ENCODE assay signal across 25 cellular contexts in the genomic region with DNA sequence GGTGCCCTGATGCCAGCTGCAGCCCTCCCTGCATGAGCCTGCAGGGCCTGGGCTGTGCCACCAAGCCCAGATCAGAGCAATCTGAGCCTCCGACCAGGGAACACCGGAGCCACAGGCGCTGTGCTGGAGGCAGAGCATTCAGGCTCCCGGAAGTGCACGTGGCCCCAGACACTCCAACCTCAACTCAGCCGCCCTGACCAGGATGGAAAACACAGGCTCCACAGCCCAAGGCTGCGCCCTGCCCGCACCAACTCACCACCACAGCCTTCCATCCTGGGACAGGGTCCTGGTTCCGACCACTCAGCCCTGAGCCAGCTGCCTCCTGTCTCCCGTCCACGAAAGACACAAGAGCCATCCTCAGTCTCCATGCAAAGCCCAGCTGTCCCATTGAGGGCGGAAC. TPM values are rescaled to one million over a fixed set of nuclear protein-coding genes. Genes with fewer than 3 reads are reported as not detected.
A peak's percentile ranks its signal among the peaks of the same experiment; 100 is the strongest.
DNase-seq lines count a peak whose midpoint lies in the region; ATAC-seq and TF ChIP-seq lines count a peak whose summit lies in the region.
"Had no signal": no experiment of that assay in that cellular context is flagged by ENCODE, and none has a peak within 500 bp of the region (broad histone marks: within the 10 kb centered on the region; RNA-seq: fewer than 3 reads in every experiment).

No MANE protein-coding gene starts in this region.

- no peak overlapping the region for H3K4me3 ChIP-seq in neural progenitor cell
- H3K4me3 ChIP-seq: MG63, SJSA1 had no signal

- H3K36me3 ChIP-seq in neural progenitor cell, result no peaks in the 10 kb centered on the region
- H3K36me3 ChIP-seq: SJSA1 had no signal

- no peaks in the 10 kb centered on the region for H3K4me1 ChIP-seq in neural progenitor cell
- H3K4me1 ChIP-seq: SJSA1 had no signal

- H3K9me3 Mint-ChIP-seq in activated CD4-positive, alpha-beta T cell treated with anti-CD3 and anti-CD28 coated beads, Interleukin-2, amount 10 ng/mL, durations not matched to agents 24 days and 14 days, result no peaks in the 10 kb centered on the region
- no peaks in the 10 kb centered on the region for H3K9me3 Mint-ChIP-seq in activated CD4-positive, alpha-beta T cell treated with anti-CD3 and anti-CD28 coated beads, Interleukin-2, amount 10 ng/mL, durations not matched to agents 7 days and 5 days
- H3K9me3 Mint-ChIP-seq in endothelial cell (ENCODE audit: unreplicated experiment) (no peaks in the 10 kb centered on the region), neural progenitor cell (peaks cover 4% of the 10 kb centered on the region)

- no peak for ATAC-seq in left ventricle myocardium superior
- ATAC-seq: HepG2, PC-3 had no signal

- H3F3A ChIP-seq in neural progenitor cell (ENCODE audit: low read depth), result no peaks in the 10 kb centered on the region

- H3K36me3 Mint-ChIP-seq in activated CD4-positive, alpha-beta T cell treated with anti-CD3 and anti-CD28 coated beads, Interleukin-2, amount 10 ng/mL, durations not matched to agents 24 days and 14 days (ENCODE audit: low read depth), result peaks cover 15% of the 10 kb centered on the region
- H3K36me3 Mint-ChIP-seq in activated CD4-positive, alpha-beta T cell treated with anti-CD3 and anti-CD28 coated beads, Interleukin-2, amount 10 ng/mL, durations not matched to agents 7 days and 5 days (ENCODE audit: low read depth), result peaks cover 2% of the 10 kb centered on the region
- H3K36me3 Mint-ChIP-seq in endothelial cell (ENCODE audit: low read depth, unreplicated experiment), result peaks cover 14% of the 10 kb centered on the region
- peaks cover 12% of the 10 kb centered on the region for H3K36me3 Mint-ChIP-seq in neural progenitor cell

- H3K79me2 ChIP-seq in neural progenitor cell (ENCODE audit: low read depth), result no peaks in the 10 kb centered on the region

- POLR2A ChIA-PET in activated CD4-positive, alpha-beta T cell treated with anti-CD3 and anti-CD28 coated beads, Interleukin-2, amount 10 ng/mL, durations not matched to agents 7 days and 5 days (lab: Charles Lee), result no interaction called here

- H3K27me3 ChIP-seq in neural progenitor cell, result no peaks in the 10 kb centered on the region
- H3K27me3 ChIP-seq: MG63, SJSA1 had no signal

- H3K27ac Mint-ChIP-seq in activated CD4-positive, alpha-beta T cell treated with anti-CD3 and anti-CD28 coated beads, Interleukin-2, amount 10 ng/mL, durations not matched to agents 24 days and 14 days, result peak overlapping the region; percentile 56
- H3K27ac Mint-ChIP-seq in activated CD4-positive, alpha-beta T cell treated with anti-CD3 and anti-CD28 coated beads, Interleukin-2, amount 10 ng/mL, durations not matched to agents 7 days and 5 days, result no peak overlapping the region
- H3K27ac Mint-ChIP-seq in endothelial cell (ENCODE audit: unreplicated experiment) (peak overlapping the region; percentile 22), neural progenitor cell (peak overlapping the region; percentile 47)
- H3K27ac Mint-ChIP-seq: B cell; CD4-positive, CD25-positive, alpha-beta regulatory T cell had no signal

- no peak overlapping the region for H3K9ac ChIP-seq in neural progenitor cell

- no peak for DNase-seq in activated CD4-positive, alpha-beta T cell treated with anti-CD3 and anti-CD28 coated beads, Interleukin-2, amount 10 ng/mL, durations not matched to agents 24 days and 14 days
- DNase-seq in activated CD4-positive, alpha-beta T cell treated with anti-CD3 and anti-CD28 coated beads, Interleukin-2, amount 10 ng/mL, durations not matched to agents 7 days and 5 days, result no peak
- DNase-seq in endothelial cell (ENCODE audit: low spot score) (no peak), neural progenitor cell (ENCODE audit: low spot score) (no peak), NCI-H1694 (lab: John Stamatoyannopoulos, UW) (no peak), left ventricle myocardium superior (no peak), NCI-H526 treated with DMSO at 0.1 percent for 48 hours (lab: John Stamatoyannopoulos, UW) (no peak)
- no peak for DNase-seq in central memory CD4-positive, alpha-beta T cell
- DNase-seq: CD4-positive, CD25-positive, alpha-beta regulatory T cell; MG63; NCI-H1105 treated with DMSO at 0.1 percent for 48 hours; NCI-H146; NCI-H2029; NCI-H446; NCI-H524 treated with DMSO at 0.1 percent for 48 hours; NCI-H82; NK-92 treated with Interleukin-12 subunit alpha and Interleukin-12 subunit beta, amount 100 ng/mL, for 24 hours; PC-3; Right ventricle myocardium superior had no signal

- H4K20me1 ChIP-seq in neural progenitor cell (ENCODE audit: low read depth), result no peaks in the 10 kb centered on the region

- CTCF ChIA-PET in activated CD4-positive, alpha-beta T cell treated with anti-CD3 and anti-CD28 coated beads, Interleukin-2, amount 10 ng/mL, durations not matched to agents 7 days and 5 days (lab: Charles Lee), result interaction anchor here (1.0 kb wide), 1 partner anchor 11 kb away, joined by 3 read pairs; no protein-coding TSS in a partner anchor

- H3K27me3 Mint-ChIP-seq in activated CD4-positive, alpha-beta T cell treated with anti-CD3 and anti-CD28 coated beads, Interleukin-2, amount 10 ng/mL, durations not matched to agents 24 days and 14 days, result no peaks in the 10 kb centered on the region
- H3K27me3 Mint-ChIP-seq in activated CD4-positive, alpha-beta T cell treated with anti-CD3 and anti-CD28 coated beads, Interleukin-2, amount 10 ng/mL, durations not matched to agents 7 days and 5 days, result no peaks in the 10 kb centered on the region
- H3K27me3 Mint-ChIP-seq in endothelial cell (ENCODE audit: unreplicated experiment) (peaks cover 10% of the 10 kb centered on the region), neural progenitor cell (ENCODE audit: insufficient read depth, low read depth) (no peaks in the 10 kb centered on the region)
- H3K27me3 Mint-ChIP-seq: B cell; CD4-positive, CD25-positive, alpha-beta regulatory T cell had no signal

- no peaks in the 10 kb centered on the region for H3K4me1 Mint-ChIP-seq in activated CD4-positive, alpha-beta T cell treated with anti-CD3 and anti-CD28 coated beads, Interleukin-2, amount 10 ng/mL, durations not matched to agents 24 days and 14 days
- no peaks in the 10 kb centered on the region for H3K4me1 Mint-ChIP-seq in activated CD4-positive, alpha-beta T cell treated with anti-CD3 and anti-CD28 coated beads, Interleukin-2, amount 10 ng/mL, durations not matched to agents 7 days and 5 days
- no peaks in the 10 kb centered on the region for H3K4me1 Mint-ChIP-seq in endothelial cell (ENCODE audit: unreplicated experiment)
- peaks cover 5% of the 10 kb centered on the region for H3K4me1 Mint-ChIP-seq in neural progenitor cell
- H3K4me1 Mint-ChIP-seq: B cell had no signal

- TF ChIP-seq CTCF in endothelial cell (IDR thresholded peaks at IDR 0.05; ENCODE audit: unreplicated experiment), result no peak
- TF ChIP-seq CTCF in neural progenitor cell (IDR thresholded peaks at IDR 0.05), result no peak

- no peaks in the 10 kb centered on the region for H3K9me3 ChIP-seq in neural progenitor cell (ENCODE audit: low read depth)
- H3K9me3 ChIP-seq: SJSA1 had no signal

- intact Hi-C loops in activated CD4-positive, alpha-beta T cell treated with anti-CD3 and anti-CD28 coated beads, Interleukin-2, amount 10 ng/mL, durations not matched to agents 24 days and 14 days (cut with micrococcal nuclease), result no loop called here
- intact Hi-C loops in left ventricle myocardium superior (cut with micrococcal nuclease), result no loop called here

- no peak overlapping the region for H3K4me2 ChIP-seq in neural progenitor cell

- H3K4me3 Mint-ChIP-seq in activated CD4-positive, alpha-beta T cell treated with anti-CD3 and anti-CD28 coated beads, Interleukin-2, amount 10 ng/mL, durations not matched to agents 24 days and 14 days, result no peak overlapping the region
- H3K4me3 Mint-ChIP-seq in activated CD4-positive, alpha-beta T cell treated with anti-CD3 and anti-CD28 coated beads, Interleukin-2, amount 10 ng/mL, durations not matched to agents 7 days and 5 days, result no peak overlapping the region
- no peak overlapping the region for H3K4me3 Mint-ChIP-seq in endothelial cell (ENCODE audit: unreplicated experiment)
- no peak overlapping the region for H3K4me3 Mint-ChIP-seq in neural progenitor cell
- H3K4me3 Mint-ChIP-seq: B cell had no signal

- no peak overlapping the region for H2AFZ ChIP-seq in neural progenitor cell (replicated peaks)

- no peak overlapping the region for H3K27ac ChIP-seq in neural progenitor cell
- H3K27ac ChIP-seq: 22Rv1, SJSA1 had no signal

RNA-seq across cellular contexts. Expression of a gene that starts 18.5 kb away (rescaled TPM):
- 10.4 and 11.9 TPM in 2 replicates for total RNA-seq in activated CD4-positive, alpha-beta T cell treated with anti-CD3 and anti-CD28 coated beads, Interleukin-2, amount 10 ng/mL, durations not matched to agents 24 days and 14 days
- 10 to 100 TPM; 20.5 to 23.0 TPM for total RNA-seq in activated CD4-positive, alpha-beta T cell treated with anti-CD3 and anti-CD28 coated beads, Interleukin-2, amount 10 ng/mL, durations not matched to agents 7 days and 5 days
- total RNA-seq in endothelial cell (ENCODE audit: unreplicated experiment) (21.7 TPM), neural progenitor cell (ENCODE audit: low replicate concordance) (3.4 and 26.8 TPM in 2 replicates), left ventricle myocardium superior (6.0 TPM)
- total RNA-seq: HT1080 had no signal

RNA-seq across cellular contexts. Expression of a gene that starts 29.2 kb away (rescaled TPM):
- 0.77 and 0.92 TPM in 2 replicates for total RNA-seq in activated CD4-positive, alpha-beta T cell treated with anti-CD3 and anti-CD28 coated beads, Interleukin-2, amount 10 ng/mL, durations not matched to agents 24 days and 14 days
- total RNA-seq in activated CD4-positive, alpha-beta T cell treated with anti-CD3 and anti-CD28 coated beads, Interleukin-2, amount 10 ng/mL, durations not matched to agents 7 days and 5 days, result under 1 TPM; 0.25 to 0.27 TPM
- total RNA-seq in endothelial cell (ENCODE audit: unreplicated experiment), result 4.3 TPM
- 0.75 and 3.0 TPM in 2 replicates for total RNA-seq in neural progenitor cell (ENCODE audit: low replicate concordance)
- 0.47 TPM for total RNA-seq in left ventricle myocardium superior
- total RNA-seq: HT1080, RPMI7951 had no signal
